In genomic region chr17:46823657-46824056, GRCh38 we compare ENCODE assay signal across 1 cellular context.
TF ChIP-seq lines count a peak whose summit lies in the region.

No MANE protein-coding gene starts in this region.

TF ChIP-seq in K562, 482 proteins besides CTCF, POLR2A, EP300 and RAD21 (continued from another document):
- no peak for TF ChIP-seq ZBTB49 (CRISPR knock-in tag; IDR thresholded peaks at IDR 0.05; ENCODE audit: borderline replicate concordance)
